9 cellular contexts compared by ENCODE assay signal in genomic region chr7:119232091-119232490, GRCh38.
"Had no signal": no experiment of that assay in that cellular context is flagged by ENCODE, and none has a peak within 500 bp of the region (broad histone marks: within the 10 kb centered on the region; RNA-seq: fewer than 3 reads in every experiment).

No MANE protein-coding gene starts in this region.

- H2AFZ ChIP-seq: GM23248 had no signal

- DNase-seq: GM23248, GOT3, H7, HFFc6, KBM-7 had no signal

- H3K36me3 ChIP-seq: HAP-1 had no signal

- H3K9ac ChIP-seq: GM23248 had no signal

- H3K27ac ChIP-seq: GM23248, HL-60 had no signal

- H3K9me3 ChIP-seq: HAP-1 had no signal

- ATAC-seq: HCT116, HepG2 had no signal

- H3K4me3 ChIP-seq: GM23248, HAP-1 had no signal

- H3K4me1 ChIP-seq: HAP-1 had no signal
